Comparison of ENCODE assay signal across 35 cellular contexts in the genomic region with DNA sequence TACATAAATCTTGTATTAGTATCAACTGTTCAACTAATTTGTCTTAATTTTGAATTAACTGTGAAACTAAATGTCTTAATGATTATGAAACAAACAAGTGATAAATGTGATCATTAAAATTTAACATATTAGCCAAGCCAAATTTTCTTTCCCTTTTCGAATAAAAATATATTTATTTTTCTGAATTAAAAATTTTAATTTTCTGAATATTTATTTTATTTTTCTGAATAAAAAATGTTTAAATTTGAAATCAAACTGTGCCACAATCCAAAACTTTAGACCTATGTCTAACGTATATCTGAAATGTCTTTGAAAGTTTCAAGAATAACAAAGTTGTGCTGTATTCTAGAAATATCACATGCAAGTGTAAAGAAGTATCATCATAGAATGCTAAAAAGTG. TPM values are rescaled to one million over a fixed set of nuclear protein-coding genes. Genes with fewer than 3 reads are reported as not detected.
"Had no signal": no experiment of that assay in that cellular context is flagged by ENCODE, and none has a peak within 500 bp of the region (broad histone marks: within the 10 kb centered on the region; RNA-seq: fewer than 3 reads in every experiment).

No MANE protein-coding gene starts in this region.

- H3K27ac ChIP-seq: ascending aorta, brain microvascular endothelial cell, coronary artery, epithelial cell of prostate, esophagus squamous epithelium, WERI-Rb-1 had no signal

- H3K9me3 ChIP-seq: ascending aorta, esophagus squamous epithelium had no signal

- H3K27ac Mint-ChIP-seq: activated CD4-positive, alpha-beta memory T cell treated with anti-CD3 and anti-CD28 coated beads, Interleukin-2, amount 10 ng/mL, durations not matched to agents 7 days and 5 days; activated CD4-positive, alpha-beta T cell treated with anti-CD3 and anti-CD28 coated beads for 36 hours; activated CD4-positive, alpha-beta T cell treated with anti-CD3 and anti-CD28 coated beads, Interleukin-2, amount 10 ng/mL, durations not matched to agents 24 days and 14 days; activated naive CD4-positive, alpha-beta T cell treated with anti-CD3 and anti-CD28 coated beads, Interleukin-2, amount 10 ng/mL, durations not matched to agents 7 days and 5 days; activated naive CD4-positive, alpha-beta T cell treated with anti-CD3 and anti-CD28 coated beads, Interleukin-2, amount 50 U/mL, for 72 hours; activated naive CD8-positive, alpha-beta T cell treated with anti-CD3 and anti-CD28 coated beads, Interleukin-2, amount 10 ng/mL, durations not matched to agents 7 days and 5 days; activated T-cell treated with anti-CD3 and anti-CD28 coated beads, Interleukin-2, amount 50 U/mL, for 24 hours; activated T-cell treated with anti-CD3 and anti-CD28 coated beads, Interleukin-2, amount 50 U/mL, for 72 hours; dendritic cell treated with granulocyte-macrophage colony-stimulating factor and Interleukin-4, amounts not matched to agents 40 ng/mL and 50 ng/mL, for 4 days; effector memory CD8-positive, alpha-beta T cell; T-cell; T-helper 17 cell; T-helper 2 cell treated with Interferon-gamma antibody and Interleukin-4, amounts not matched to agents 5 μg/mL and 100 μg/mL, for 36 hours had no signal

- H3K36me3 Mint-ChIP-seq: activated naive CD4-positive, alpha-beta T cell treated with anti-CD3 and anti-CD28 coated beads, Interleukin-2, amount 10 ng/mL, durations not matched to agents 7 days and 5 days; T-cell had no signal

- H3K4me3 Mint-ChIP-seq: activated CD4-positive, alpha-beta memory T cell treated with anti-CD3 and anti-CD28 coated beads, Interleukin-2, amount 10 ng/mL, durations not matched to agents 7 days and 5 days; activated CD4-positive, alpha-beta T cell treated with anti-CD3 and anti-CD28 coated beads for 36 hours; activated CD4-positive, alpha-beta T cell treated with anti-CD3 and anti-CD28 coated beads, Interleukin-2, amount 10 ng/mL, durations not matched to agents 24 days and 14 days; activated naive CD4-positive, alpha-beta T cell treated with anti-CD3 and anti-CD28 coated beads, Interleukin-2, amount 10 ng/mL, durations not matched to agents 7 days and 5 days; activated naive CD8-positive, alpha-beta T cell treated with anti-CD3 and anti-CD28 coated beads, Interleukin-2, amount 10 ng/mL, durations not matched to agents 7 days and 5 days; activated T-cell treated with anti-CD3 and anti-CD28 coated beads, Interleukin-2, amount 50 U/mL, for 24 hours; activated T-cell treated with anti-CD3 and anti-CD28 coated beads, Interleukin-2, amount 50 U/mL, for 72 hours; central memory CD8-positive, alpha-beta T cell; dendritic cell treated with granulocyte-macrophage colony-stimulating factor and Interleukin-4, amounts not matched to agents 40 ng/mL and 50 ng/mL, for 4 days; effector memory CD8-positive, alpha-beta T cell; T-cell; T-helper 17 cell; T-helper 2 cell treated with Interferon-gamma antibody and Interleukin-4, amounts not matched to agents 5 μg/mL and 100 μg/mL, for 36 hours had no signal

- H3K27me3 ChIP-seq: ascending aorta, brain microvascular endothelial cell had no signal

- H3K36me3 ChIP-seq: ascending aorta, brain microvascular endothelial cell, esophagus squamous epithelium, WERI-Rb-1 had no signal

- H3K4me3 ChIP-seq: ascending aorta, coronary artery, esophagus squamous epithelium had no signal

- H3K4me1 ChIP-seq: ascending aorta had no signal

- ATAC-seq: activated CD4-positive, alpha-beta T cell treated with anti-CD3 and anti-CD28 coated beads for 36 hours; activated naive CD4-positive, alpha-beta T cell treated with anti-CD3 and anti-CD28 coated beads, Interleukin-2, amount 50 U/mL, for 72 hours; activated T-cell treated with anti-CD3 and anti-CD28 coated beads, Interleukin-2, amount 50 U/mL, for 72 hours; effector memory CD8-positive, alpha-beta T cell; T-cell; T-helper 17 cell had no signal

- FAIRE-seq: bronchial epithelial cell, endothelial cell of umbilical vein had no signal

- DNase-seq: activated CD4-positive, alpha-beta memory T cell treated with anti-CD3 and anti-CD28 coated beads, Interleukin-2, amount 10 ng/mL, durations not matched to agents 7 days and 5 days; activated CD4-positive, alpha-beta T cell treated with anti-CD3 and anti-CD28 coated beads for 36 hours; activated CD4-positive, alpha-beta T cell treated with anti-CD3 and anti-CD28 coated beads, Interleukin-2, amount 10 ng/mL, durations not matched to agents 24 days and 14 days; activated CD4-positive, alpha-beta T cell treated with anti-CD3 and anti-CD28 coated beads, Interleukin-2, amount 50 U/mL, for 4 hours; activated CD4-positive, CD25-positive, alpha-beta regulatory T cell; activated CD4-positive, CD25-positive, alpha-beta regulatory T cell treated with anti-CD3 and anti-CD28 coated beads, Interleukin-2, amount 50 U/mL, for 72 hours; activated CD8-positive, alpha-beta memory T cell treated with anti-CD3 and anti-CD28 coated beads, Interleukin-2, amount 50 U/mL, for 48 hours; activated gamma-delta T cell; activated naive CD4-positive, alpha-beta T cell; activated naive CD4-positive, alpha-beta T cell treated with anti-CD3 and anti-CD28 coated beads, Interleukin-2, amount 10 ng/mL, durations not matched to agents 7 days and 5 days; activated naive CD8-positive, alpha-beta T cell treated with anti-CD3 and anti-CD28 coated beads, Interleukin-2, amount 10 ng/mL, durations not matched to agents 7 days and 5 days; activated T-cell treated with anti-CD3 and anti-CD28 coated beads for 4 hours; activated T-cell treated with anti-CD3 and anti-CD28 coated beads, Interleukin-2, amount 50 U/mL, for 24 hours; activated T-cell treated with anti-CD3 and anti-CD28 coated beads, Interleukin-2, amount 50 U/mL, for 72 hours; brain microvascular endothelial cell; effector CD4-positive, alpha-beta T cell; effector memory CD8-positive, alpha-beta T cell; esophagus squamous epithelium; foreskin melanocyte; head of caudate nucleus; SW 1271; T-cell; T-helper 17 cell; T1000; WERI-Rb-1 had no signal

- H3K9me3 Mint-ChIP-seq: activated CD4-positive, alpha-beta memory T cell treated with anti-CD3 and anti-CD28 coated beads, Interleukin-2, amount 10 ng/mL, durations not matched to agents 7 days and 5 days; activated CD4-positive, alpha-beta T cell treated with anti-CD3 and anti-CD28 coated beads, Interleukin-2, amount 10 ng/mL, durations not matched to agents 24 days and 14 days; activated naive CD4-positive, alpha-beta T cell treated with anti-CD3 and anti-CD28 coated beads, Interleukin-2, amount 10 ng/mL, durations not matched to agents 7 days and 5 days; activated naive CD8-positive, alpha-beta T cell treated with anti-CD3 and anti-CD28 coated beads, Interleukin-2, amount 10 ng/mL, durations not matched to agents 7 days and 5 days; activated T-cell treated with anti-CD3 and anti-CD28 coated beads, Interleukin-2, amount 50 U/mL, for 24 hours; dendritic cell treated with granulocyte-macrophage colony-stimulating factor and Interleukin-4, amounts not matched to agents 40 ng/mL and 50 ng/mL, for 4 days; T-helper 2 cell treated with Interferon-gamma antibody and Interleukin-4, amounts not matched to agents 5 μg/mL and 100 μg/mL, for 36 hours had no signal

RNA-seq across cellular contexts. Expression of gene GABRA2, which starts 4.7 kb away (rescaled TPM):
- total RNA-seq: activated CD4-positive, alpha-beta memory T cell treated with anti-CD3 and anti-CD28 coated beads, Interleukin-2, amount 10 ng/mL, durations not matched to agents 7 days and 5 days; activated CD4-positive, alpha-beta T cell treated with anti-CD3 and anti-CD28 coated beads for 36 hours; activated CD4-positive, alpha-beta T cell treated with anti-CD3 and anti-CD28 coated beads, Interleukin-2, amount 10 ng/mL, durations not matched to agents 24 days and 14 days; activated naive CD4-positive, alpha-beta T cell treated with anti-CD3 and anti-CD28 coated beads, Interleukin-2, amount 50 U/mL, for 72 hours; activated naive CD8-positive, alpha-beta T cell treated with anti-CD3 and anti-CD28 coated beads, Interleukin-2, amount 10 ng/mL, durations not matched to agents 7 days and 5 days; activated T-cell treated with anti-CD3 and anti-CD28 coated beads, Interleukin-2, amount 50 U/mL, for 72 hours; bronchial epithelial cell; endothelial cell of umbilical vein; fibroblast of lung; T-cell; T-helper 17 cell had no signal
- polyA plus RNA-seq: endothelial cell of umbilical vein, fibroblast of lung had no signal
